14 cellular contexts compared by ENCODE assay signal in genomic region chr6:22929228-22929627, GRCh38.
A peak's percentile ranks its signal among the peaks of the same experiment; 100 is the strongest.
DNase-seq lines count a peak whose midpoint lies in the region; ATAC-seq and TF ChIP-seq lines count a peak whose summit lies in the region.
"Had no signal": no experiment of that assay in that cellular context is flagged by ENCODE, and none has a peak within 500 bp of the region (broad histone marks: within the 10 kb centered on the region; RNA-seq: fewer than 3 reads in every experiment).

No MANE protein-coding gene starts in this region.

- no TSS peak for BruUV-seq in PC-9 (replicated peaks; lab: Mats Ljungman, UMichigan)

- no peak overlapping the region for H3K4me2 ChIP-seq in SK-N-SH
- H3K4me2 ChIP-seq in PC-9: no peak overlapping the region

- H3K4me3 ChIP-seq in SK-N-SH (ENCODE audit: low read depth in 2 of 2, low read length in 1 of 2): no peak overlapping the region
- H3K4me3 ChIP-seq in PC-9: no peak overlapping the region
- no peak overlapping the region for H3K4me3 ChIP-seq in aorta (ENCODE audit: low read length in 2 of 2)
- H3K4me3 ChIP-seq: mucosa of descending colon had no signal

- H2AFZ ChIP-seq in SK-N-SH (ENCODE audit: low read depth) (peak overlapping the region; percentile 15; the same call in 1 of the 2 replicates), PC-9 (no peak overlapping the region; the same call in 1 of the 2 replicates)

- H3K9me3 Mint-ChIP-seq in stimulated activated naive CD8-positive, alpha-beta T cell treated with anti-CD3 and anti-CD28 coated beads, Interleukin-15, amount 100 ng/mL, for 72 hours: no peaks in the 10 kb centered on the region

- CTCF ChIA-PET in SK-N-SH (lab: Yijun Ruan, JAX): interaction anchor here (0.7 to 1.4 kb wide), 2 partner anchors 22 to 36 kb away, joined by 3 read pairs; no protein-coding TSS in a partner anchor
- CTCF ChIA-PET in PC-9 (lab: Charles Lee): no interaction called here

- POLR2A ChIA-PET in SK-N-SH (lab: Yijun Ruan, JAX): no interaction called here
- POLR2A ChIA-PET in PC-9 (lab: Charles Lee; ENCODE audit: unreplicated experiment): interaction anchor here (0.6 kb wide), 1 partner anchor 589 kb away, joined by 4 read pairs; no protein-coding TSS in a partner anchor

- DNase-seq in stimulated activated naive CD8-positive, alpha-beta T cell treated with anti-CD3 and anti-CD28 coated beads, Interleukin-15, Interleukin-2, amounts not matched to agents 100 U/mL and 50 U/mL, for 24 hours: no peak
- DNase-seq in stimulated activated naive CD8-positive, alpha-beta T cell treated with anti-CD3 and anti-CD28 coated beads, Interleukin-15, amount 100 ng/mL, for 72 hours: no peak
- no peak for DNase-seq in SK-N-SH
- peak; percentile 6 for DNase-seq in glomerular visceral epithelial cell (ENCODE audit: extremely low spot score)
- DNase-seq in PC-9: no peak
- no peak for DNase-seq in GM10266 (ENCODE audit: extremely low spot score)
- no peak for DNase-seq in aorta
- DNase-seq: activated CD4-positive, alpha-beta T cell treated with anti-CD3 and anti-CD28 coated beads for 4 hours; activated naive CD4-positive, alpha-beta T cell; cortex of kidney; mucosa of descending colon; NCI-H2081 treated with DMSO at 0.1 percent for 48 hours; small intestine had no signal

- no peak overlapping the region for H3K9ac ChIP-seq in SK-N-SH

- peak; percentile 40 for ATAC-seq in stimulated activated naive CD8-positive, alpha-beta T cell treated with anti-CD3 and anti-CD28 coated beads, Interleukin-15, Interleukin-2, amounts not matched to agents 100 U/mL and 50 U/mL, for 24 hours
- no peak for ATAC-seq in stimulated activated naive CD8-positive, alpha-beta T cell treated with anti-CD3 and anti-CD28 coated beads, Interleukin-15, amount 100 ng/mL, for 72 hours
- no peak for ATAC-seq in HG03469 (IDR thresholded peaks at IDR 0.05; ENCODE audit: unreplicated experiment)
- no peak for ATAC-seq in aorta (ENCODE audit: low FRiP score)
- ATAC-seq: mucosa of descending colon had no signal

- H3K9me3 ChIP-seq in SK-N-SH: no peaks in the 10 kb centered on the region
- no peaks in the 10 kb centered on the region for H3K9me3 ChIP-seq in PC-9 (ENCODE audit: insufficient read depth, low read depth)
- no peaks in the 10 kb centered on the region for H3K9me3 ChIP-seq in aorta (ENCODE audit: control insufficient read depth, low read length)
- H3K9me3 ChIP-seq: mucosa of descending colon had no signal

- H3K27ac ChIP-seq in SK-N-SH (ENCODE audit: low read depth in 2 of 2, low read length in 1 of 2) (peak overlapping the region in 1 of 2 experiments; percentile 74; a peak in 2 of 4 replicates), PC-9 (no peak overlapping the region), aorta (ENCODE audit: low read depth in 1 of 2, low read length in 2 of 2) (peak overlapping the region in 1 of 2 donors; percentile 22)

- H4K20me1 ChIP-seq in SK-N-SH (ENCODE audit: insufficient read depth) (no peaks in the 10 kb centered on the region), PC-9 (ENCODE audit: insufficient read depth) (no peaks in the 10 kb centered on the region)

- no peak for TF ChIP-seq EP300 in SK-N-SH (IDR thresholded peaks at IDR 0.05; ENCODE audit: borderline replicate concordance in 1 of 2, low read depth in 1 of 2, low read length in 1 of 2)

- H3K27me3 Mint-ChIP-seq in stimulated activated naive CD8-positive, alpha-beta T cell treated with anti-CD3 and anti-CD28 coated beads, Interleukin-15, amount 100 ng/mL, for 72 hours: no peaks in the 10 kb centered on the region

- intact Hi-C loops in PC-9 (cut with micrococcal nuclease; ENCODE audit: unreplicated experiment): no loop called here
- intact Hi-C loops in aorta (cut with DNase I): no loop called here

- H3K4me1 ChIP-seq in SK-N-SH (ENCODE audit: control insufficient read depth in 1 of 2, insufficient read depth in 2 of 2, low read depth in 1 of 2, low read length in 1 of 2) (peaks cover 0 to 33% of the 10 kb centered on the region in 2 experiments; a peak in 2 of 4 replicates), PC-9 (replicated peaks; ENCODE audit: insufficient read depth) (no peaks in the 10 kb centered on the region), aorta (ENCODE audit: control insufficient read depth in 1 of 2, insufficient read depth in 2 of 2, low read length in 2 of 2) (no peaks in the 10 kb centered on the region)

- no peaks in the 10 kb centered on the region for H3K79me2 ChIP-seq in SK-N-SH (ENCODE audit: insufficient read depth)
- H3K79me2 ChIP-seq in PC-9 (ENCODE audit: low read depth): no peaks in the 10 kb centered on the region

- no peak overlapping the region for H3K4me3 Mint-ChIP-seq in stimulated activated naive CD8-positive, alpha-beta T cell treated with anti-CD3 and anti-CD28 coated beads, Interleukin-15, amount 100 ng/mL, for 72 hours

- H3K27ac Mint-ChIP-seq in stimulated activated naive CD8-positive, alpha-beta T cell treated with anti-CD3 and anti-CD28 coated beads, Interleukin-15, amount 100 ng/mL, for 72 hours: no peak overlapping the region

- TF ChIP-seq CTCF in SK-N-SH (IDR thresholded peaks at IDR 0.05) (no peak), PC-9 (conservative IDR thresholded peaks at IDR 0.05) (no peak), GM10266 (IDR thresholded peaks at IDR 0.05; ENCODE audit: control insufficient read depth, insufficient read depth, low read depth, missing control alignments) (no peak)

- H3F3A ChIP-seq in SK-N-SH (replicated peaks; ENCODE audit: insufficient read depth) (peaks cover 6% of the 10 kb centered on the region), PC-9 (ENCODE audit: insufficient read depth, low read depth) (no peaks in the 10 kb centered on the region; the same call in 1 of the 2 replicates)

- H3K27me3 ChIP-seq in SK-N-SH (ENCODE audit: insufficient read depth) (no peaks in the 10 kb centered on the region), PC-9 (ENCODE audit: insufficient read depth, low read depth) (no peaks in the 10 kb centered on the region), aorta (ENCODE audit: control insufficient read depth in 1 of 2, insufficient read depth in 2 of 2, low read length in 1 of 2) (no peaks in the 10 kb centered on the region)

- H3K9me2 ChIP-seq in SK-N-SH (no peaks in the 10 kb centered on the region), PC-9 (ENCODE audit: insufficient read depth) (no peaks in the 10 kb centered on the region)

- no peaks in the 10 kb centered on the region for H3K4me1 Mint-ChIP-seq in stimulated activated naive CD8-positive, alpha-beta T cell treated with anti-CD3 and anti-CD28 coated beads, Interleukin-15, amount 100 ng/mL, for 72 hours

- H3K36me3 ChIP-seq in SK-N-SH (replicated peaks in 1 of 2; ENCODE audit: control insufficient read depth in 1 of 2, insufficient read depth in 2 of 2, low read length in 1 of 2) (no peaks in the 10 kb centered on the region), PC-9 (ENCODE audit: low read depth) (no peaks in the 10 kb centered on the region), aorta (ENCODE audit: control insufficient read depth in 1 of 2, insufficient read depth in 2 of 2, low read length in 1 of 2) (no peaks in the 10 kb centered on the region)

- TF ChIP-seq RAD21 in SK-N-SH (IDR thresholded peaks at IDR 0.05; ENCODE audit: low read length): no peak

- 75% methylated on average over 5 of the region's 5 CpGs for WGBS in SK-N-SH (ENCODE audit: low lambda C conversion rate)
- 5 to 9% methylated on average over 5 of the region's 5 CpGs for WGBS in aorta, 2 donors

TF ChIP-seq in SK-N-SH, 30 proteins besides CTCF, POLR2A, EP300 and RAD21 (continues in another document):
- TF ChIP-seq YY1 (IDR thresholded peaks at IDR 0.05; ENCODE audit: low read depth) (no peak), ELF1 (IDR thresholded peaks at IDR 0.05) (no peak), TAF1 (IDR thresholded peaks at IDR 0.05; ENCODE audit: borderline replicate concordance, low read depth, low read length) (no peak), SMC3 (IDR thresholded peaks at IDR 0.05; ENCODE audit: low read depth, low read length) (no peak), MXI1 (IDR thresholded peaks at IDR 0.05; ENCODE audit: low read depth, low read length) (no peak), PBX3 (IDR thresholded peaks at IDR 0.05) (no peak), NRF1 (IDR thresholded peaks at IDR 0.05; ENCODE audit: low read depth, low read length) (no peak), GATA2 (CRISPR knock-in tag; IDR thresholded peaks at IDR 0.05) (no peak), SIN3A (IDR thresholded peaks at IDR 0.05; ENCODE audit: borderline replicate concordance, low read depth, low read length) (no peak)
- TF ChIP-seq, protein P1, sequence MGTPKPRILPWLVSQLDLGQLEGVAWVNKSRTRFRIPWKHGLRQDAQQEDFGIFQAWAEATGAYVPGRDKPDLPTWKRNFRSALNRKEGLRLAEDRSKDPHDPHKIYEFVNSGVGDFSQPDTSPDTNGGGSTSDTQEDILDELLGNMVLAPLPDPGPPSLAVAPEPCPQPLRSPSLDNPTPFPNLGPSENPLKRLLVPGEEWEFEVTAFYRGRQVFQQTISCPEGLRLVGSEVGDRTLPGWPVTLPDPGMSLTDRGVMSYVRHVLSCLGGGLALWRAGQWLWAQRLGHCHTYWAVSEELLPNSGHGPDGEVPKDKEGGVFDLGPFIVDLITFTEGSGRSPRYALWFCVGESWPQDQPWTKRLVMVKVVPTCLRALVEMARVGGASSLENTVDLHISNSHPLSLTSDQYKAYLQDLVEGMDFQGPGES (IDR thresholded peaks at IDR 0.05; ENCODE audit: low read depth, low read length): no peak
- TF ChIP-seq, protein P2, sequence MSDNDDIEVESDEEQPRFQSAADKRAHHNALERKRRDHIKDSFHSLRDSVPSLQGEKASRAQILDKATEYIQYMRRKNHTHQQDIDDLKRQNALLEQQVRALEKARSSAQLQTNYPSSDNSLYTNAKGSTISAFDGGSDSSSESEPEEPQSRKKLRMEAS (IDR thresholded peaks at IDR 0.05; ENCODE audit: low read depth): no peak
- TF ChIP-seq, protein P3, sequence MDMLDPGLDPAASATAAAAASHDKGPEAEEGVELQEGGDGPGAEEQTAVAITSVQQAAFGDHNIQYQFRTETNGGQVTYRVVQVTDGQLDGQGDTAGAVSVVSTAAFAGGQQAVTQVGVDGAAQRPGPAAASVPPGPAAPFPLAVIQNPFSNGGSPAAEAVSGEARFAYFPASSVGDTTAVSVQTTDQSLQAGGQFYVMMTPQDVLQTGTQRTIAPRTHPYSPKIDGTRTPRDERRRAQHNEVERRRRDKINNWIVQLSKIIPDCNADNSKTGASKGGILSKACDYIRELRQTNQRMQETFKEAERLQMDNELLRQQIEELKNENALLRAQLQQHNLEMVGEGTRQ (IDR thresholded peaks at IDR 0.05; ENCODE audit: borderline replicate concordance, low read depth, low read length): no peak
